Comparison of ENCODE assay signal across 1 cellular context in the genomic region with DNA sequence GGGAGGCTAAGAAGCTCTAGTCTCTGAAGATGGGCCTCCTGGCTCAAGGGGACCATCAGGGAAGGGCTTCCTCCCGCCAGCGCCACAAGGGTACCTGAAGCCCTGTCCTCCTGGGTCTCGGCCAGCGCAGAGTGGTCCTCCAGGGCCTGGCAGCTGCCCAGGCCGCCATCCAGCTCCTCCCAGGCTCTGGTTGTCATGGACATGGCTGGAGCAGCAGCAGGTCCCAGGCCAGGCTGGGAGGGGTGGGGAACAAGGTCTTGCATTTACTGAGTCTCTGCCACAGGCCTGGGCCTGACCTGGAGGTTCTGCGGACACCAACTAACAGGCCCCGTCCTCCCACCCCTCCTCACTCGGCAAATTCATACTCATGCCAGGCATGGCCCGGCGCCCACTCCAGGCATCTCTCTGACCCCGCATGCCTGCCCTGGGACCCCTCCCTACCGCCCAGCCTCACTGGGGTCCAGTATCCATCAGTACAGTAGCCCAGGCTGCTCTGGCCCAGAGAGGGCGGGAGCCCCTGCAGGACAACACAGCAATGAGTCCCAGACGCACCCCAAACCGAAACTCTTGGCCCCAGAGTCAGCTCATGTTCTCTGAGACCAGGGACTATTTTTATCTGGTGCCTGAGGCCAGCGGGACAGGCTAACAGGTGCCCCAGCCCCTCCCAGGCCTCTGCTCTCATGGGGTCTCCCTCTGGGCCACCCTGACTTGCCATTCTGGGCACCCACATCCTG.
A peak's percentile ranks its signal among the peaks of the same experiment; 100 is the strongest.
TF ChIP-seq lines count a peak whose summit lies in the region.

No MANE protein-coding gene starts in this region.

TF ChIP-seq in K562, 482 proteins besides CTCF, POLR2A, EP300 and RAD21:
- TF ChIP-seq ZSCAN29 (IDR thresholded peaks at IDR 0.05) (no peak), ZFP36 (IDR thresholded peaks at IDR 0.05; ENCODE audit: low read depth, low read length, partially characterized antibody) (peak; percentile 12)
